In genomic region chr15:85800460-85801123, GRCh38 we compare ENCODE assay signal across 8 cellular contexts. TPM values are rescaled to one million over a fixed set of nuclear protein-coding genes. Genes with fewer than 3 reads are reported as not detected.
A peak's percentile ranks its signal among the peaks of the same experiment; 100 is the strongest.
DNase-seq lines count a peak whose midpoint lies in the region; ATAC-seq and TF ChIP-seq lines count a peak whose summit lies in the region.

No MANE protein-coding gene starts in this region.

- no peak for ATAC-seq in HG02852 (IDR thresholded peaks at IDR 0.05; ENCODE audit: unreplicated experiment)
- ATAC-seq in GM18519 (IDR thresholded peaks at IDR 0.05; ENCODE audit: low FRiP score, unreplicated experiment), result no peak

- H3K27me3 ChIP-seq in esophagus muscularis mucosa, result no peaks in the 10 kb centered on the region
- no peaks in the 10 kb centered on the region for H3K27me3 ChIP-seq in sigmoid colon
- H3K27me3 ChIP-seq in tibial artery, result no peaks in the 10 kb centered on the region

- H3K4me1 ChIP-seq in esophagus muscularis mucosa (peaks cover 5 to 30% (median 24%) of the 10 kb centered on the region in 4 donors), sigmoid colon (peaks cover 0 to 12% (median 4%) of the 10 kb centered on the region in 4 donors), tibial artery (peaks cover 0 to 8% (median under 1%) of the 10 kb centered on the region in 4 donors)

- DNase-seq in HPDE6-E6E7 (ENCODE audit: extremely low spot score) (peak; percentile 68), NCI-H82 treated with DMSO at 0.1 percent for 48 hours (lab: John Stamatoyannopoulos, UW; ENCODE audit: unreplicated experiment) (peak; percentile 41), esophagus muscularis mucosa (ENCODE audit: extremely low spot score) (no peak), sigmoid colon (peak; percentile 63), tibial artery (no peak)
- no peak for DNase-seq in activated T-cell treated with anti-CD3 and anti-CD28 coated beads, Interleukin-2, amount 50 U/mL, for 1 hour

- H3K9me3 ChIP-seq in esophagus muscularis mucosa (no peaks in the 10 kb centered on the region), sigmoid colon (no peaks in the 10 kb centered on the region), tibial artery (no peaks in the 10 kb centered on the region)

- intact Hi-C loops in esophagus muscularis mucosa (cut with DNase I), result no loop called here
- intact Hi-C loops in sigmoid colon (cut with DNase I), result no loop called here
- intact Hi-C loops in tibial artery (cut with DNase I; ENCODE audit: low total_unique reads), result no loop called here

- TF ChIP-seq POLR2A in esophagus muscularis mucosa (IDR thresholded peaks at IDR 0.05; ENCODE audit: low read depth), result no peak
- TF ChIP-seq POLR2A in sigmoid colon (IDR thresholded peaks at IDR 0.05), result no peak

- no peak overlapping the region for H3K27ac ChIP-seq in esophagus muscularis mucosa (replicated peaks in 1 of 4)
- no peak overlapping the region for H3K27ac ChIP-seq in sigmoid colon
- H3K27ac ChIP-seq in tibial artery, result no peak overlapping the region

- WGBS in esophagus muscularis mucosa, result 84% methylated on average over 9 of the region's 9 CpGs
- WGBS in sigmoid colon, 2 donors, result 47 to 75% methylated on average over 9 of the region's 9 CpGs

- H3K4me3 ChIP-seq in esophagus muscularis mucosa (no peak overlapping the region), sigmoid colon (no peak overlapping the region), tibial artery (no peak overlapping the region)

- TF ChIP-seq CTCF in esophagus muscularis mucosa (IDR thresholded peaks at IDR 0.05) (peak; percentile 19 to 52 (median 22)), sigmoid colon (IDR thresholded peaks at IDR 0.05) (peak in 1 of 4 experiments; percentile 33), tibial artery (IDR thresholded peaks at IDR 0.05) (no peak)

- H3K36me3 ChIP-seq in esophagus muscularis mucosa (no peaks in the 10 kb centered on the region), sigmoid colon (no peaks in the 10 kb centered on the region), tibial artery (no peaks in the 10 kb centered on the region)

- TF ChIP-seq EP300 in esophagus muscularis mucosa (IDR thresholded peaks at IDR 0.05), result no peak
- no peak for TF ChIP-seq EP300 in sigmoid colon (IDR thresholded peaks at IDR 0.05)

RNA-seq across cellular contexts. Expression of gene KLHL25, which starts 5.9 kb away (rescaled TPM):
- total RNA-seq in esophagus muscularis mucosa (10 to 100 TPM; 10.8 to 24.4 (median 12.0) TPM), sigmoid colon (1 to 10 TPM; 4.1 to 9.0 (median 6.9) TPM)
- polyA plus RNA-seq in sigmoid colon, result 1 to 10 TPM; 3.0 to 7.7 (median 4.6) TPM

Comparison
In these comparisons a context has a peak if more than half of its experiments do, and no peak if none do; other contexts are left out.
1. DNase-seq: peak in HPDE6-E6E7 (single experiment), NCI-H82 treated with DMSO at 0.1 percent for 48 hours (single experiment) and sigmoid colon (single experiment); none in esophagus muscularis mucosa (single experiment), tibial artery (0 of 2) and activated T-cell treated with anti-CD3 and anti-CD28 coated beads, Interleukin-2, amount 50 U/mL, for 1 hour (single experiment).
2. CTCF ChIP-seq: peak in esophagus muscularis mucosa (3 of 3); none in tibial artery (0 of 2).